28 cellular contexts compared by ENCODE assay signal in genomic region chr3:140916603-140917002, GRCh38.
"Had no signal": no experiment of that assay in that cellular context is flagged by ENCODE, and none has a peak within 500 bp of the region (broad histone marks: within the 10 kb centered on the region; RNA-seq: fewer than 3 reads in every experiment).

No MANE protein-coding gene starts in this region.

- H3K27ac ChIP-seq: neural progenitor cell, ovary, parathyroid adenoma, psoas muscle, skin epidermis, spleen, suprapubic skin, testis, tibial artery, transverse colon, upper lobe of right lung, uterus had no signal

- H3K9ac ChIP-seq: neural progenitor cell, parathyroid adenoma had no signal

- H3K4me3 ChIP-seq: neural progenitor cell, ovary, psoas muscle, skin epidermis, smooth muscle cell, spleen, suprapubic skin, testis, tibial artery, transverse colon, upper lobe of right lung, uterus had no signal

- H3K79me2 ChIP-seq: parathyroid adenoma had no signal

- H2AFZ ChIP-seq: neural progenitor cell, parathyroid adenoma had no signal

- H3K36me3 ChIP-seq: neural progenitor cell, ovary, spleen, suprapubic skin, tibial artery, transverse colon, upper lobe of right lung, uterus had no signal

- H3K4me2 ChIP-seq: neural progenitor cell, smooth muscle cell had no signal

- H3K9me3 ChIP-seq: ovary, psoas muscle, spleen, suprapubic skin, testis, tibial artery, transverse colon, upper lobe of right lung, uterus had no signal

- H3K27me3 ChIP-seq: ovary, testis, transverse colon, upper lobe of right lung, uterus had no signal

- H3K4me1 ChIP-seq: neural progenitor cell, spleen, suprapubic skin, testis, tibial artery, upper lobe of right lung, uterus had no signal

- ATAC-seq: natural killer cell; psoas muscle; right cardiac atrium; sciatic nerve; stimulated activated memory B cell treated with anti-CD40 and anti-IgM and Interleukin-4, amounts not matched to agents 10 μg/mL and 1 μg/mL and 100 μg/mL, for 72 hours; stimulated activated naive CD8-positive, alpha-beta T cell treated with anti-CD3 and anti-CD28 coated beads, Interleukin-15, amount 100 ng/mL, for 72 hours; stimulated activated naive CD8-positive, alpha-beta T cell treated with anti-CD3 and anti-CD28 coated beads, Interleukin-15, Interleukin-2, amounts not matched to agents 100 U/mL and 50 U/mL, for 24 hours; upper lobe of right lung had no signal

- DNase-seq: natural killer cell; occipital lobe; ovary; posterior cingulate gyrus; psoas muscle; right cardiac atrium; spleen; stimulated activated CD4-positive, alpha-beta T cell treated with anti-CD3 and anti-CD28 coated beads, Interleukin-12 subunit alpha, Interleukin-12 subunit beta, amount 100 ng/mL, for 4 hours; stimulated activated CD4-positive, alpha-beta T cell treated with anti-CD3 and anti-CD28 coated beads, Interleukin-1b, Interleukin-23, amount 100 ng/mL, for 48 hours; stimulated activated CD4-positive, alpha-beta T cell treated with anti-CD3 and anti-CD28 coated beads, Interleukin-4, amount 100 ng/mL, for 1 hour; stimulated activated CD4-positive, alpha-beta T cell treated with anti-CD3 and anti-CD28 coated beads, Interleukin-4, amount 100 ng/mL, for 4 hours; stimulated activated CD8-positive, alpha-beta memory T cell treated with anti-CD3 and anti-CD28 coated beads, Interleukin-4, amount 100 ng/mL, for 48 hours; stimulated activated naive CD4-positive, alpha-beta T cell; stimulated activated naive CD8-positive, alpha-beta T cell treated with anti-CD3 and anti-CD28 coated beads, Interleukin-15, amount 100 ng/mL, for 72 hours; stimulated activated naive CD8-positive, alpha-beta T cell treated with anti-CD3 and anti-CD28 coated beads, Interleukin-15, Interleukin-2, amounts not matched to agents 100 U/mL and 50 U/mL, for 24 hours; substantia nigra; testis; tibial artery; transverse colon; upper lobe of right lung; uterus had no signal
